8 cellular contexts compared by ENCODE assay signal in genomic region chr7:7761974-7762769, GRCh38. TPM values are rescaled to one million over a fixed set of nuclear protein-coding genes. Genes with fewer than 3 reads are reported as not detected.
DNase-seq lines count a peak whose midpoint lies in the region; ATAC-seq and TF ChIP-seq lines count a peak whose summit lies in the region.

No MANE protein-coding gene starts in this region.

- ATAC-seq in GM19397 (IDR thresholded peaks at IDR 0.05; ENCODE audit: unreplicated experiment) (peak; percentile 57), upper lobe of right lung (peak; percentile 71)

- peak overlapping the region; percentile 73 for H3K27ac ChIP-seq in upper lobe of right lung

- no peaks in the 10 kb centered on the region for H3K27me3 ChIP-seq in upper lobe of right lung

- in situ Hi-C loops in Caki2 (cut with HindIII; ENCODE audit: low pct_unique_long_range_greater_than_20kb, low sequenced_read_pairs) = no loop called here
- in situ Hi-C loops in astrocyte of the cerebellum (cut with HindIII; ENCODE audit: low sequenced_read_pairs) = no loop called here

- no peaks in the 10 kb centered on the region for H3K9me3 ChIP-seq in upper lobe of right lung

- H3K4me3 ChIP-seq in astrocyte of the cerebellum (ENCODE audit: low read depth, low read length) (peak overlapping the region; percentile 18), upper lobe of right lung (peak overlapping the region; percentile 50)

- intact Hi-C loops in upper lobe of right lung (cut with DNase I) = no loop called here

- peak; percentile 28 for DNase-seq in Caki2 (ENCODE audit: low read depth)
- peak; percentile 60 for DNase-seq in HT1080 (ENCODE audit: low read depth)
- no peak for DNase-seq in astrocyte of the cerebellum (ENCODE audit: low read depth)
- peak; percentile 32 for DNase-seq in left kidney (ENCODE audit: low read depth, low spot score)
- DNase-seq in upper lobe of right lung = no peak
- DNase-seq in GF-D8 (lab: John Stamatoyannopoulos, UW) = no peak
- no peak for DNase-seq in SIG-M5 treated with dmso at 0.1 percent for 504 hours (lab: John Stamatoyannopoulos, UW; ENCODE audit: unreplicated experiment)

- no peaks in the 10 kb centered on the region for H3K36me3 ChIP-seq in upper lobe of right lung

- H3K4me1 ChIP-seq in upper lobe of right lung = peaks cover 19% of the 10 kb centered on the region

- TF ChIP-seq CTCF in astrocyte of the cerebellum (IDR thresholded peaks at IDR 0.05; ENCODE audit: low read depth, low read length, missing control alignments) (no peak), upper lobe of right lung (IDR thresholded peaks at IDR 0.05) (no peak)

RNA-seq across cellular contexts. Expression of gene RPA3, which starts 43.8 kb away (rescaled TPM):
- total RNA-seq in Caki2 (2014; rRNA removed; shearing (Covaris generic); ENCODE audit: low replicate concordance) = 78.6 and 92.9 TPM in 2 replicates
- total RNA-seq in HT1080 (2014; rRNA removed; shearing (Covaris generic)) = 45.0 and 56.6 TPM in 2 replicates
- polyA plus RNA-seq in HT1080 (2015; cell fraction: cytosol; rRNA removed) = 38.9 and 51.2 TPM in 2 replicates
- 22.2 and 31.0 TPM in 2 replicates for polyA plus RNA-seq in HT1080 (2015; cell fraction: nucleus; rRNA removed)
- total RNA-seq in upper lobe of right lung = 21.4 TPM

Comparison
In these comparisons a context has a peak if more than half of its experiments do, and no peak if none do; other contexts are left out.
1. DNase-seq: peak in Caki2 (single experiment), HT1080 (single experiment) and left kidney (single experiment); none in astrocyte of the cerebellum (single experiment), upper lobe of right lung (single experiment), GF-D8 (single experiment) and SIG-M5 treated with dmso at 0.1 percent for 504 hours (single experiment).